In the genomic region with DNA sequence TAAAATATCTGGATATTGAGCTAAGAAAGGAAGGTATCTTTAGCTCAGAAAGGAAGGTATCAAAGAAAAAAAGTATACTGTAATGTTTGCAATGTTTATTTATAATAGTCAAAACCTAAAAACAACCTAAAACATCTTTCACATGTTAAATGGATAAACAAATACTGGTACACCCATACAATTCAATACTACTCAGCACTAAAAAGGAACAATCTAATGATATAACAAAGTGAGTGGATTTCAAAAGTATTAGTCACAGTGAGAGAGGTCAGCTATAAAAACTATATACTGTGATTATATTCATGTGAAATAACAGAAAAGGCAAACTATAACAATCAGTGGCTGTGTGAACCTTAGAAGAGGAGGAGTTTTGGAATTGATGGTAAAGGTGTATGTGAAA, we compare ENCODE assay signal across 23 cellular contexts.
DNase-seq lines count a peak whose midpoint lies in the region; ATAC-seq and TF ChIP-seq lines count a peak whose summit lies in the region.
"Had no signal": no experiment of that assay in that cellular context is flagged by ENCODE, and none has a peak within 500 bp of the region (broad histone marks: within the 10 kb centered on the region; RNA-seq: fewer than 3 reads in every experiment).

No MANE protein-coding gene starts in this region.

- TF ChIP-seq EP300 in SK-N-SH (IDR thresholded peaks at IDR 0.05; ENCODE audit: borderline replicate concordance in 1 of 2, low read depth in 1 of 2, low read length in 1 of 2), result no peak

- H3K4me3 ChIP-seq in SK-N-SH (ENCODE audit: low read depth in 2 of 2, low read length in 1 of 2) (no peak overlapping the region), PC-3 (ENCODE audit: low read length) (no peak overlapping the region), astrocyte of the spinal cord (ENCODE audit: low read depth, low read length) (no peak overlapping the region), psoas muscle (no peak overlapping the region)
- H3K4me3 ChIP-seq: A549, BLaER1 had no signal

- H2AFZ ChIP-seq in SK-N-SH (ENCODE audit: low read depth), result no peak overlapping the region
- H2AFZ ChIP-seq in PC-3 (ENCODE audit: low read length), result no peak overlapping the region

- CTCF ChIA-PET in SK-N-SH (lab: Yijun Ruan, JAX) (no interaction called here), PC-3 (lab: Charles Lee) (no interaction called here)

- DNase-seq in SK-N-SH (no peak), PC-3 (peak; percentile 14), astrocyte of the spinal cord (ENCODE audit: low read depth, low spot score) (peak; percentile 3), psoas muscle (no peak)
- no peak for DNase-seq in stimulated activated CD4-positive, alpha-beta T cell treated with anti-CD3 and anti-CD28 coated beads, Interleukin-2, amount 100 ng/mL, for 48 hours
- DNase-seq: BE2C; C1 segment of cervical spinal cord; CD4-positive, alpha-beta memory T cell; CD4-positive, CD25-positive, alpha-beta regulatory T cell; CD8-positive, alpha-beta memory T cell; COR-L47; DMS 273 treated with DMSO at 0.1 percent for 48 hours; DMS153; DMS53; DMS79; DND-41; EL; GF-D8 had no signal

- no peak overlapping the region for H3K4me2 ChIP-seq in SK-N-SH
- H3K4me2 ChIP-seq in PC-3 (ENCODE audit: low read length), result no peak overlapping the region
- H3K4me2 ChIP-seq: A549, BLaER1 had no signal

- no TSS peak for BruUV-seq in PC-3 (replicated peaks; lab: Mats Ljungman, UMichigan)

- no peaks in the 10 kb centered on the region; a peak in 1 of 4 replicates for H3K4me1 ChIP-seq in SK-N-SH (ENCODE audit: control insufficient read depth in 1 of 2, insufficient read depth in 2 of 2, low read depth in 1 of 2, low read length in 1 of 2)
- no peaks in the 10 kb centered on the region for H3K4me1 ChIP-seq in PC-3 (ENCODE audit: insufficient read depth, low read length)
- H3K4me1 ChIP-seq in psoas muscle, result no peaks in the 10 kb centered on the region
- H3K4me1 ChIP-seq: A549, BE2C, BLaER1 had no signal

- ATAC-seq in SK-N-SH treated with all-trans-retinoic acid at 6 μM for 48 hours (no peak), PC-3 (peak; percentile 79), psoas muscle (no peak), GM18867 (IDR thresholded peaks at IDR 0.05; ENCODE audit: unreplicated experiment) (no peak)
- ATAC-seq: A549 had no signal

- in situ Hi-C loops in astrocyte of the spinal cord (cut with HindIII; ENCODE audit: low sequenced_read_pairs), result no loop called here

- TF ChIP-seq CTCF in SK-N-SH (IDR thresholded peaks at IDR 0.05) (no peak), PC-3 (conservative IDR thresholded peaks at IDR 0.05; ENCODE audit: low read depth, low read length) (no peak), astrocyte of the spinal cord (IDR thresholded peaks at IDR 0.05; ENCODE audit: low read depth, low read length) (no peak), psoas muscle (IDR thresholded peaks at IDR 0.05) (no peak)

- no peaks in the 10 kb centered on the region for H3K79me2 ChIP-seq in SK-N-SH (ENCODE audit: insufficient read depth)
- H3K79me2 ChIP-seq in PC-3 (ENCODE audit: low read length), result no peaks in the 10 kb centered on the region

- H3K27me3 ChIP-seq in SK-N-SH (ENCODE audit: insufficient read depth) (no peaks in the 10 kb centered on the region), PC-3 (ENCODE audit: low read length) (no peaks in the 10 kb centered on the region), psoas muscle (ENCODE audit: insufficient read depth in 3 of 3, low read length in 2 of 3) (no peaks in the 10 kb centered on the region)
- H3K27me3 ChIP-seq: BE2C, BLaER1 had no signal

- no peaks in the 10 kb centered on the region for H3K9me2 ChIP-seq in SK-N-SH
- H3K9me2 ChIP-seq in PC-3 (replicated peaks; ENCODE audit: low read length), result no peaks in the 10 kb centered on the region

- H3F3A ChIP-seq in SK-N-SH (replicated peaks; ENCODE audit: insufficient read depth) (no peaks in the 10 kb centered on the region), PC-3 (ENCODE audit: low read length, unreplicated experiment) (no peaks in the 10 kb centered on the region)

- H3K27ac ChIP-seq in SK-N-SH (ENCODE audit: low read depth in 2 of 2, low read length in 1 of 2), result no peak overlapping the region
- H3K27ac ChIP-seq in PC-3 (ENCODE audit: low read length), result no peak overlapping the region
- H3K27ac ChIP-seq in psoas muscle, result no peak overlapping the region
- H3K27ac ChIP-seq: 22Rv1, A549, BLaER1 had no signal

- POLR2A ChIA-PET in SK-N-SH (lab: Yijun Ruan, JAX), result no interaction called here
- POLR2A ChIA-PET in PC-3 (lab: Charles Lee; ENCODE audit: unreplicated experiment), result no interaction called here

- H3K9ac ChIP-seq in SK-N-SH, result no peak overlapping the region
- no peak overlapping the region for H3K9ac ChIP-seq in PC-3 (ENCODE audit: low read length)
- H3K9ac ChIP-seq: BLaER1 had no signal

- no peak for TF ChIP-seq RAD21 in SK-N-SH (IDR thresholded peaks at IDR 0.05; ENCODE audit: low read length)

- H3K9me3 ChIP-seq in SK-N-SH (no peaks in the 10 kb centered on the region), PC-3 (ENCODE audit: low read length) (no peaks in the 10 kb centered on the region), psoas muscle (no peaks in the 10 kb centered on the region)
- H3K9me3 ChIP-seq: A549, BE2C, BLaER1 had no signal

- intact Hi-C loops in PC-3 (cut with micrococcal nuclease) (no loop called here), psoas muscle (cut with DNase I) (no loop called here)

- H3K36me3 ChIP-seq in SK-N-SH (replicated peaks in 1 of 2; ENCODE audit: control insufficient read depth in 1 of 2, insufficient read depth in 2 of 2, low read length in 1 of 2), result no peaks in the 10 kb centered on the region
- H3K36me3 ChIP-seq in PC-3 (ENCODE audit: low read depth, low read length), result no peaks in the 10 kb centered on the region
- H3K36me3 ChIP-seq in psoas muscle (ENCODE audit: insufficient read depth in 1 of 2, low read depth in 1 of 2), result no peaks in the 10 kb centered on the region
- H3K36me3 ChIP-seq: BE2C, BLaER1 had no signal

- H4K20me1 ChIP-seq in SK-N-SH (ENCODE audit: insufficient read depth) (no peaks in the 10 kb centered on the region), PC-3 (ENCODE audit: low read length) (no peaks in the 10 kb centered on the region)
- H4K20me1 ChIP-seq: BLaER1 had no signal

TF ChIP-seq in SK-N-SH treated with all-trans-retinoic acid at 6 μM for 48 hours, 23 proteins besides CTCF, POLR2A, EP300 and RAD21:
- no peak for TF ChIP-seq ZFP3 (CRISPR knock-in tag; IDR thresholded peaks at IDR 0.05)
- TF ChIP-seq ZNF8 (CRISPR knock-in tag; IDR thresholded peaks at IDR 0.05), result peak; percentile 62; the same call in 1 of the 2 replicates

TF ChIP-seq in SK-N-SH, 30 proteins besides CTCF, POLR2A, EP300 and RAD21 (continues in another document):
- no peak for TF ChIP-seq TAF1 (IDR thresholded peaks at IDR 0.05; ENCODE audit: borderline replicate concordance, low read depth, low read length)
- TF ChIP-seq, protein P1, sequence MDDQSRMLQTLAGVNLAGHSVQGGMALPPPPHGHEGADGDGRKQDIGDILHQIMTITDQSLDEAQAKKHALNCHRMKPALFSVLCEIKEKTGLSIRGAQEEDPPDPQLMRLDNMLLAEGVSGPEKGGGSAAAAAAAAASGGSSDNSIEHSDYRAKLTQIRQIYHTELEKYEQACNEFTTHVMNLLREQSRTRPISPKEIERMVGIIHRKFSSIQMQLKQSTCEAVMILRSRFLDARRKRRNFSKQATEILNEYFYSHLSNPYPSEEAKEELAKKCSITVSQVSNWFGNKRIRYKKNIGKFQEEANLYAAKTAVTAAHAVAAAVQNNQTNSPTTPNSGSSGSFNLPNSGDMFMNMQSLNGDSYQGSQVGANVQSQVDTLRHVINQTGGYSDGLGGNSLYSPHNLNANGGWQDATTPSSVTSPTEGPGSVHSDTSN (IDR thresholded peaks at IDR 0.05), result no peak
- no peak for TF ChIP-seq TCF12 (IDR thresholded peaks at IDR 0.05)
- no peak for TF ChIP-seq ELF1 (IDR thresholded peaks at IDR 0.05)
- no peak for TF ChIP-seq FOXJ3 (CRISPR knock-in tag; IDR thresholded peaks at IDR 0.05)
- no peak for TF ChIP-seq FOSL2 (IDR thresholded peaks at IDR 0.05; ENCODE audit: borderline replicate concordance, low read depth)
- TF ChIP-seq JUND (IDR thresholded peaks at IDR 0.05), result no peak
- no peak for TF ChIP-seq YY1 (IDR thresholded peaks at IDR 0.05; ENCODE audit: low read depth)
- no peak for TF ChIP-seq GATA2 (CRISPR knock-in tag; IDR thresholded peaks at IDR 0.05)
- TF ChIP-seq RXRA (IDR thresholded peaks at IDR 0.05; ENCODE audit: borderline replicate concordance, low read depth), result no peak
- TF ChIP-seq RCOR1 (IDR thresholded peaks at IDR 0.05; ENCODE audit: low read length), result no peak
- TF ChIP-seq TEAD4 (IDR thresholded peaks at IDR 0.05; ENCODE audit: borderline replicate concordance, insufficient read depth), result no peak
- TF ChIP-seq, protein P2, sequence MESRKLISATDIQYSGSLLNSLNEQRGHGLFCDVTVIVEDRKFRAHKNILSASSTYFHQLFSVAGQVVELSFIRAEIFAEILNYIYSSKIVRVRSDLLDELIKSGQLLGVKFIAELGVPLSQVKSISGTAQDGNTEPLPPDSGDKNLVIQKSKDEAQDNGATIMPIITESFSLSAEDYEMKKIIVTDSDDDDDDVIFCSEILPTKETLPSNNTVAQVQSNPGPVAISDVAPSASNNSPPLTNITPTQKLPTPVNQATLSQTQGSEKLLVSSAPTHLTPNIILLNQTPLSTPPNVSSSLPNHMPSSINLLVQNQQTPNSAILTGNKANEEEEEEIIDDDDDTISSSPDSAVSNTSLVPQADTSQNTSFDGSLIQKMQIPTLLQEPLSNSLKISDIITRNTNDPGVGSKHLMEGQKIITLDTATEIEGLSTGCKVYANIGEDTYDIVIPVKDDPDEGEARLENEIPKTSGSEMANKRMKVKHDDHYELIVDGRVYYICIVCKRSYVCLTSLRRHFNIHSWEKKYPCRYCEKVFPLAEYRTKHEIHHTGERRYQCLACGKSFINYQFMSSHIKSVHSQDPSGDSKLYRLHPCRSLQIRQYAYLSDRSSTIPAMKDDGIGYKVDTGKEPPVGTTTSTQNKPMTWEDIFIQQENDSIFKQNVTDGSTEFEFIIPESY (IDR thresholded peaks at IDR 0.05; ENCODE audit: borderline replicate concordance, low read depth), result no peak
- no peak for TF ChIP-seq NFIC (IDR thresholded peaks at IDR 0.05; ENCODE audit: borderline replicate concordance)
- TF ChIP-seq MAX (IDR thresholded peaks at IDR 0.05; ENCODE audit: low read depth), result no peak
- TF ChIP-seq NRF1 (IDR thresholded peaks at IDR 0.05; ENCODE audit: low read depth, low read length), result no peak
- TF ChIP-seq FOXM1 (IDR thresholded peaks at IDR 0.05; ENCODE audit: low read depth), result no peak

Comparison
In these comparisons a context has a peak if more than half of its experiments do, and no peak if none do; other contexts are left out.
1. DNase-seq: peak in PC-3 (single experiment) and astrocyte of the spinal cord (single experiment); none in SK-N-SH (single experiment), stimulated activated CD4-positive, alpha-beta T cell treated with anti-CD3 and anti-CD28 coated beads, Interleukin-2, amount 100 ng/mL, for 48 hours (0 of 2) and psoas muscle (0 of 2).